Comparison of ENCODE assay signal across 13 cellular contexts in the genomic region with DNA sequence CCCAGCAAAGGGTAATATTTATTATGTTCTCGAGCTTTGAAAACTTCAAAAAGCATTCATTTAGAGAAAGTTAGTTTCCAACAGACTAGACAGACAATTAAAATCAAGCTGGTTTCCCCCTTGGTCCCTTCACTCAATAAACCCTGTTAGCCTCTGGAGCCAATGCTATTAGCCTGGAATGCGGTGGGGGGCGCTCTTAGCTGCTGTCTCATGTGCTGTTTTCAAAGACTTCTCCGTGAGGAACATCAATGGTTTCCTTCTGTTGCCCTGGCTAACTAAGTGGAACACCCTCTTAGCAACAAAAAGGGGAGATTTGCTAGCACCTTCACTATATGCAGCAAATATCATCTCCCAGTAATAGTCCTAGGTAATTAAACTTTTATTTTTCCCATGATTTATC.
DNase-seq lines count a peak whose midpoint lies in the region; ATAC-seq and TF ChIP-seq lines count a peak whose summit lies in the region.
"Had no signal": no experiment of that assay in that cellular context is flagged by ENCODE, and none has a peak within 500 bp of the region (broad histone marks: within the 10 kb centered on the region; RNA-seq: fewer than 3 reads in every experiment).

No MANE protein-coding gene starts in this region.

- no peaks in the 10 kb centered on the region for H3K36me3 ChIP-seq in left ventricle myocardium inferior
- H3K36me3 ChIP-seq in right atrium auricular region: no peaks in the 10 kb centered on the region
- no peaks in the 10 kb centered on the region for H3K36me3 ChIP-seq in OCI-LY3 (replicated peaks; ENCODE audit: low read depth, low read length)
- H3K36me3 ChIP-seq: BLaER1, colonic mucosa had no signal

- intact Hi-C loops in left ventricle myocardium inferior (cut with micrococcal nuclease): no loop called here

- no peak overlapping the region for H3K4me2 ChIP-seq in OCI-LY3 (ENCODE audit: low read length)
- H3K4me2 ChIP-seq: BLaER1 had no signal

- DNase-seq in left ventricle myocardium inferior (no peak), right atrium auricular region (ENCODE audit: low spot score) (no peak), epithelial cell of esophagus (ENCODE audit: low read depth) (peak; percentile 30), ureter (ENCODE audit: low spot score) (no peak), amygdala (lab: John Stamatoyannopoulos, UW) (no peak)
- no peak for DNase-seq in activated CD4-positive, alpha-beta T cell treated with anti-CD3 and anti-CD28 coated beads for 1 hour
- DNase-seq: activated gamma-delta T cell, colonic mucosa, NCI-H1417 treated with DMSO at 0.1 percent for 48 hours had no signal

- H3K9me3 ChIP-seq in left ventricle myocardium inferior (replicated peaks) (no peaks in the 10 kb centered on the region), right atrium auricular region (no peaks in the 10 kb centered on the region), OCI-LY3 (ENCODE audit: insufficient read depth, low read length) (no peaks in the 10 kb centered on the region)
- H3K9me3 ChIP-seq: colonic mucosa had no signal

- no peak overlapping the region for H2AFZ ChIP-seq in OCI-LY3 (ENCODE audit: low read depth, low read length)

- H3K4me3 ChIP-seq in left ventricle myocardium inferior (no peak overlapping the region), right atrium auricular region (no peak overlapping the region), OCI-LY3 (ENCODE audit: low read length) (no peak overlapping the region), epithelial cell of esophagus (ENCODE audit: low read length) (no peak overlapping the region)
- H3K4me3 ChIP-seq: BLaER1, colonic mucosa had no signal

- peak; percentile 11 for TF ChIP-seq CTCF in left ventricle myocardium inferior (IDR thresholded peaks at IDR 0.05; ENCODE audit: borderline replicate concordance)
- no peak for TF ChIP-seq CTCF in right atrium auricular region (IDR thresholded peaks at IDR 0.05)
- peak; percentile 29 for TF ChIP-seq CTCF in OCI-LY3 (IDR thresholded peaks at IDR 0.05; ENCODE audit: low read depth, low read length)
- TF ChIP-seq CTCF in epithelial cell of esophagus (IDR thresholded peaks at IDR 0.05; ENCODE audit: insufficient read depth, low read depth, low read length, missing control alignments): peak; percentile 32

- H3K79me2 ChIP-seq in OCI-LY3 (ENCODE audit: low read length): no peaks in the 10 kb centered on the region

- no peaks in the 10 kb centered on the region for H4K20me1 ChIP-seq in OCI-LY3 (ENCODE audit: insufficient read depth, low read length)
- H4K20me1 ChIP-seq: BLaER1 had no signal

- H3K4me1 ChIP-seq in left ventricle myocardium inferior (peaks cover 20% of the 10 kb centered on the region), right atrium auricular region (peaks cover 0 to 12% of the 10 kb centered on the region in 2 donors), OCI-LY3 (ENCODE audit: low read length) (peaks cover 5% of the 10 kb centered on the region)

- H3K9ac ChIP-seq in OCI-LY3 (ENCODE audit: low read length): no peak overlapping the region
- H3K9ac ChIP-seq: BLaER1 had no signal

- H3K27ac ChIP-seq in left ventricle myocardium inferior (replicated peaks) (no peak overlapping the region), right atrium auricular region (no peak overlapping the region), OCI-LY3 (ENCODE audit: low read length) (no peak overlapping the region)
- H3K27ac ChIP-seq: BLaER1, colonic mucosa, HL-60 had no signal

- no peak for ATAC-seq in GM19324 (IDR thresholded peaks at IDR 0.05; ENCODE audit: low FRiP score, unreplicated experiment)

- H3K27me3 ChIP-seq in left ventricle myocardium inferior (ENCODE audit: low read depth) (no peaks in the 10 kb centered on the region), right atrium auricular region (no peaks in the 10 kb centered on the region), OCI-LY3 (ENCODE audit: low read depth, low read length) (0 out of 2 replicates have a peak, but pooled peaks cover 8% of the 10 kb centered on the region)
- H3K27me3 ChIP-seq: BLaER1, colonic mucosa had no signal

Comparison
In these comparisons a context has a peak if more than half of its experiments do, and no peak if none do; other contexts are left out.
1. CTCF ChIP-seq: peak in left ventricle myocardium inferior (single experiment), OCI-LY3 (single experiment) and epithelial cell of esophagus (single experiment); none in right atrium auricular region (0 of 2).